8 cellular contexts compared by ENCODE assay signal in genomic region chr1:212606734-212607205, GRCh38.
A peak's percentile ranks its signal among the peaks of the same experiment; 100 is the strongest.
DNase-seq lines count a peak whose midpoint lies in the region; ATAC-seq lines count a peak whose summit lies in the region.

No MANE protein-coding gene starts in this region.

- peaks cover 21% of the 10 kb centered on the region for H3K36me3 Mint-ChIP-seq in central memory CD8-positive, alpha-beta T cell (ENCODE audit: insufficient read depth)
- H3K36me3 Mint-ChIP-seq in memory B cell = no peaks in the 10 kb centered on the region
- H3K36me3 Mint-ChIP-seq in stimulated activated memory B cell treated with anti-CD40 and anti-IgM and Interleukin-4, amounts not matched to agents 10 μg/mL and 1 μg/mL and 100 μg/mL, for 72 hours = no peaks in the 10 kb centered on the region

- H3K27me3 Mint-ChIP-seq in central memory CD8-positive, alpha-beta T cell = peaks cover 88% of the 10 kb centered on the region
- H3K27me3 Mint-ChIP-seq in memory B cell = peaks cover 26% of the 10 kb centered on the region
- peaks cover 76% of the 10 kb centered on the region for H3K27me3 Mint-ChIP-seq in stimulated activated memory B cell treated with anti-CD40 and anti-IgM and Interleukin-4, amounts not matched to agents 10 μg/mL and 1 μg/mL and 100 μg/mL, for 72 hours

- H3K4me3 Mint-ChIP-seq in central memory CD8-positive, alpha-beta T cell = peak overlapping the region; percentile 95
- peak overlapping the region; percentile 97 for H3K4me3 Mint-ChIP-seq in memory B cell
- peak overlapping the region; percentile 87 for H3K4me3 Mint-ChIP-seq in stimulated activated memory B cell treated with anti-CD40 and anti-IgM and Interleukin-4, amounts not matched to agents 10 μg/mL and 1 μg/mL and 100 μg/mL, for 72 hours

- H3K27ac Mint-ChIP-seq in central memory CD8-positive, alpha-beta T cell (ENCODE audit: low read depth) = peak overlapping the region; percentile 54
- peak overlapping the region; percentile 76 for H3K27ac Mint-ChIP-seq in memory B cell
- peak overlapping the region; percentile 90 for H3K27ac Mint-ChIP-seq in stimulated activated memory B cell treated with anti-CD40 and anti-IgM and Interleukin-4, amounts not matched to agents 10 μg/mL and 1 μg/mL and 100 μg/mL, for 72 hours

- no peak for ATAC-seq in central memory CD8-positive, alpha-beta T cell (replicated peaks; ENCODE audit: extremely low read depth, poor library complexity, severe bottlenecking)
- ATAC-seq in memory B cell (ENCODE audit: low read depth) = peak; percentile 43
- no peak for ATAC-seq in stimulated activated memory B cell treated with anti-CD40 and anti-IgM and Interleukin-4, amounts not matched to agents 10 μg/mL and 1 μg/mL and 100 μg/mL, for 72 hours
- ATAC-seq in GM18909 (IDR thresholded peaks at IDR 0.05; ENCODE audit: poor library complexity, unreplicated experiment) = no peak
- ATAC-seq in GM21528 (IDR thresholded peaks at IDR 0.05; ENCODE audit: low FRiP score, unreplicated experiment) = no peak

- H3K9me3 Mint-ChIP-seq in central memory CD8-positive, alpha-beta T cell = no peaks in the 10 kb centered on the region
- no peaks in the 10 kb centered on the region for H3K9me3 Mint-ChIP-seq in memory B cell
- no peaks in the 10 kb centered on the region for H3K9me3 Mint-ChIP-seq in stimulated activated memory B cell treated with anti-CD40 and anti-IgM and Interleukin-4, amounts not matched to agents 10 μg/mL and 1 μg/mL and 100 μg/mL, for 72 hours

- peaks cover 24% of the 10 kb centered on the region for H3K4me1 Mint-ChIP-seq in central memory CD8-positive, alpha-beta T cell
- peaks cover 12% of the 10 kb centered on the region for H3K4me1 Mint-ChIP-seq in memory B cell
- H3K4me1 Mint-ChIP-seq in stimulated activated memory B cell treated with anti-CD40 and anti-IgM and Interleukin-4, amounts not matched to agents 10 μg/mL and 1 μg/mL and 100 μg/mL, for 72 hours = peaks cover 32% of the 10 kb centered on the region

- DNase-seq in NCI-H1436 (lab: John Stamatoyannopoulos, UW) (peak; percentile 16), NCI-H1436 treated with DMSO at 0.1 percent for 48 hours (lab: John Stamatoyannopoulos, UW) (no peak), T-helper 9 cell (peak; percentile 39), memory B cell (ENCODE audit: low spot score in 2 of 2) (peak; percentile 31 to 43)
- no peak for DNase-seq in central memory CD8-positive, alpha-beta T cell (ENCODE audit: low spot score in 2 of 2)

Comparison
In these comparisons a context has a peak if more than half of its experiments do, and no peak if none do; other contexts are left out.
1. DNase-seq: peak in NCI-H1436 (single experiment), T-helper 9 cell (single experiment) and memory B cell (2 of 2); none in NCI-H1436 treated with DMSO at 0.1 percent for 48 hours (single experiment) and central memory CD8-positive, alpha-beta T cell (0 of 2).
2. Peak in every context shown above with its lines, with median percentiles within 50 percentile points of each other: H3K27ac Mint-ChIP-seq and H3K4me3 Mint-ChIP-seq.